1 cellular context compared by ENCODE assay signal in genomic region chr5:176362098-176362442, GRCh38.
TF ChIP-seq lines count a peak whose summit lies in the region.

No MANE protein-coding gene starts in this region.

TF ChIP-seq in H1, 55 proteins besides CTCF, POLR2A, EP300 and RAD21:
- TF ChIP-seq SP1 (IDR thresholded peaks at IDR 0.05; ENCODE audit: low read depth, low read length) (no peak), SIRT6 (IDR thresholded peaks at IDR 0.05; ENCODE audit: low read length) (no peak), RNF2 (IDR thresholded peaks at IDR 0.05; ENCODE audit: borderline replicate concordance, low read depth, low read length, missing control alignments, poor library complexity, severe bottlenecking) (no peak), CBX5 (IDR thresholded peaks at IDR 0.05; ENCODE audit: low read depth, low read length) (no peak), SAP30 (IDR thresholded peaks at IDR 0.05; ENCODE audit: insufficient read depth, insufficient replicate concordance, low read length) (no peak), EGR1 (IDR thresholded peaks at IDR 0.05; ENCODE audit: borderline replicate concordance, low read depth, low read length) (no peak)
- TF ChIP-seq, protein P1, sequence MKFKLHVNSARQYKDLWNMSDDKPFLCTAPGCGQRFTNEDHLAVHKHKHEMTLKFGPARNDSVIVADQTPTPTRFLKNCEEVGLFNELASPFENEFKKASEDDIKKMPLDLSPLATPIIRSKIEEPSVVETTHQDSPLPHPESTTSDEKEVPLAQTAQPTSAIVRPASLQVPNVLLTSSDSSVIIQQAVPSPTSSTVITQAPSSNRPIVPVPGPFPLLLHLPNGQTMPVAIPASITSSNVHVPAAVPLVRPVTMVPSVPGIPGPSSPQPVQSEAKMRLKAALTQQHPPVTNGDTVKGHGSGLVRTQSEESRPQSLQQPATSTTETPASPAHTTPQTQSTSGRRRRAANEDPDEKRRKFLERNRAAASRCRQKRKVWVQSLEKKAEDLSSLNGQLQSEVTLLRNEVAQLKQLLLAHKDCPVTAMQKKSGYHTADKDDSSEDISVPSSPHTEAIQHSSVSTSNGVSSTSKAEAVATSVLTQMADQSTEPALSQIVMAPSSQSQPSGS (IDR thresholded peaks at IDR 0.05; ENCODE audit: low read length) = no peak
- TF ChIP-seq, protein P2, sequence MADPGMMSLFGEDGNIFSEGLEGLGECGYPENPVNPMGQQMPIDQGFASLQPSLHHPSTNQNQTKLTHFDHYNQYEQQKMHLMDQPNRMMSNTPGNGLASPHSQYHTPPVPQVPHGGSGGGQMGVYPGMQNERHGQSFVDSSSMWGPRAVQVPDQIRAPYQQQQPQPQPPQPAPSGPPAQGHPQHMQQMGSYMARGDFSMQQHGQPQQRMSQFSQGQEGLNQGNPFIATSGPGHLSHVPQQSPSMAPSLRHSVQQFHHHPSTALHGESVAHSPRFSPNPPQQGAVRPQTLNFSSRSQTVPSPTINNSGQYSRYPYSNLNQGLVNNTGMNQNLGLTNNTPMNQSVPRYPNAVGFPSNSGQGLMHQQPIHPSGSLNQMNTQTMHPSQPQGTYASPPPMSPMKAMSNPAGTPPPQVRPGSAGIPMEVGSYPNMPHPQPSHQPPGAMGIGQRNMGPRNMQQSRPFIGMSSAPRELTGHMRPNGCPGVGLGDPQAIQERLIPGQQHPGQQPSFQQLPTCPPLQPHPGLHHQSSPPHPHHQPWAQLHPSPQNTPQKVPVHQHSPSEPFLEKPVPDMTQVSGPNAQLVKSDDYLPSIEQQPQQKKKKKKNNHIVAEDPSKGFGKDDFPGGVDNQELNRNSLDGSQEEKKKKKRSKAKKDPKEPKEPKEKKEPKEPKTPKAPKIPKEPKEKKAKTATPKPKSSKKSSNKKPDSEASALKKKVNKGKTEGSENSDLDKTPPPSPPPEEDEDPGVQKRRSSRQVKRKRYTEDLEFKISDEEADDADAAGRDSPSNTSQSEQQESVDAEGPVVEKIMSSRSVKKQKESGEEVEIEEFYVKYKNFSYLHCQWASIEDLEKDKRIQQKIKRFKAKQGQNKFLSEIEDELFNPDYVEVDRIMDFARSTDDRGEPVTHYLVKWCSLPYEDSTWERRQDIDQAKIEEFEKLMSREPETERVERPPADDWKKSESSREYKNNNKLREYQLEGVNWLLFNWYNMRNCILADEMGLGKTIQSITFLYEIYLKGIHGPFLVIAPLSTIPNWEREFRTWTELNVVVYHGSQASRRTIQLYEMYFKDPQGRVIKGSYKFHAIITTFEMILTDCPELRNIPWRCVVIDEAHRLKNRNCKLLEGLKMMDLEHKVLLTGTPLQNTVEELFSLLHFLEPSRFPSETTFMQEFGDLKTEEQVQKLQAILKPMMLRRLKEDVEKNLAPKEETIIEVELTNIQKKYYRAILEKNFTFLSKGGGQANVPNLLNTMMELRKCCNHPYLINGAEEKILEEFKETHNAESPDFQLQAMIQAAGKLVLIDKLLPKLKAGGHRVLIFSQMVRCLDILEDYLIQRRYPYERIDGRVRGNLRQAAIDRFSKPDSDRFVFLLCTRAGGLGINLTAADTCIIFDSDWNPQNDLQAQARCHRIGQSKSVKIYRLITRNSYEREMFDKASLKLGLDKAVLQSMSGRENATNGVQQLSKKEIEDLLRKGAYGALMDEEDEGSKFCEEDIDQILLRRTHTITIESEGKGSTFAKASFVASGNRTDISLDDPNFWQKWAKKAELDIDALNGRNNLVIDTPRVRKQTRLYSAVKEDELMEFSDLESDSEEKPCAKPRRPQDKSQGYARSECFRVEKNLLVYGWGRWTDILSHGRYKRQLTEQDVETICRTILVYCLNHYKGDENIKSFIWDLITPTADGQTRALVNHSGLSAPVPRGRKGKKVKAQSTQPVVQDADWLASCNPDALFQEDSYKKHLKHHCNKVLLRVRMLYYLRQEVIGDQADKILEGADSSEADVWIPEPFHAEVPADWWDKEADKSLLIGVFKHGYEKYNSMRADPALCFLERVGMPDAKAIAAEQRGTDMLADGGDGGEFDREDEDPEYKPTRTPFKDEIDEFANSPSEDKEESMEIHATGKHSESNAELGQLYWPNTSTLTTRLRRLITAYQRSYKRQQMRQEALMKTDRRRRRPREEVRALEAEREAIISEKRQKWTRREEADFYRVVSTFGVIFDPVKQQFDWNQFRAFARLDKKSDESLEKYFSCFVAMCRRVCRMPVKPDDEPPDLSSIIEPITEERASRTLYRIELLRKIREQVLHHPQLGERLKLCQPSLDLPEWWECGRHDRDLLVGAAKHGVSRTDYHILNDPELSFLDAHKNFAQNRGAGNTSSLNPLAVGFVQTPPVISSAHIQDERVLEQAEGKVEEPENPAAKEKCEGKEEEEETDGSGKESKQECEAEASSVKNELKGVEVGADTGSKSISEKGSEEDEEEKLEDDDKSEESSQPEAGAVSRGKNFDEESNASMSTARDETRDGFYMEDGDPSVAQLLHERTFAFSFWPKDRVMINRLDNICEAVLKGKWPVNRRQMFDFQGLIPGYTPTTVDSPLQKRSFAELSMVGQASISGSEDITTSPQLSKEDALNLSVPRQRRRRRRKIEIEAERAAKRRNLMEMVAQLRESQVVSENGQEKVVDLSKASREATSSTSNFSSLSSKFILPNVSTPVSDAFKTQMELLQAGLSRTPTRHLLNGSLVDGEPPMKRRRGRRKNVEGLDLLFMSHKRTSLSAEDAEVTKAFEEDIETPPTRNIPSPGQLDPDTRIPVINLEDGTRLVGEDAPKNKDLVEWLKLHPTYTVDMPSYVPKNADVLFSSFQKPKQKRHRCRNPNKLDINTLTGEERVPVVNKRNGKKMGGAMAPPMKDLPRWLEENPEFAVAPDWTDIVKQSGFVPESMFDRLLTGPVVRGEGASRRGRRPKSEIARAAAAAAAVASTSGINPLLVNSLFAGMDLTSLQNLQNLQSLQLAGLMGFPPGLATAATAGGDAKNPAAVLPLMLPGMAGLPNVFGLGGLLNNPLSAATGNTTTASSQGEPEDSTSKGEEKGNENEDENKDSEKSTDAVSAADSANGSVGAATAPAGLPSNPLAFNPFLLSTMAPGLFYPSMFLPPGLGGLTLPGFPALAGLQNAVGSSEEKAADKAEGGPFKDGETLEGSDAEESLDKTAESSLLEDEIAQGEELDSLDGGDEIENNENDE (IDR thresholded peaks at IDR 0.05; ENCODE audit: insufficient replicate concordance, low read length) = no peak
